ENCODE assay signal across 8 cellular contexts in genomic region chrX:13013353-13014110, GRCh38. TPM values are rescaled to one million over a fixed set of nuclear protein-coding genes. Genes with fewer than 3 reads are reported as not detected.
DNase-seq lines count a peak whose midpoint lies in the region; ATAC-seq and TF ChIP-seq lines count a peak whose summit lies in the region.

No MANE protein-coding gene starts in this region.

- H3K27ac ChIP-seq in DND-41 (ENCODE audit: low read length) (peak overlapping the region; percentile 70), mesendoderm (ENCODE audit: low read depth, low read length) (peak overlapping the region; percentile 76), prostate gland (no peak overlapping the region)

- H4K5ac ChIP-seq in mesendoderm (ENCODE audit: low read length): no peak overlapping the region

- H3K36me3 Mint-ChIP-seq in activated CD4-positive, alpha-beta memory T cell treated with anti-CD3 and anti-CD28 coated beads, Interleukin-2, amount 10 ng/mL, durations not matched to agents 7 days and 5 days (ENCODE audit: low read depth): peaks cover 6% of the 10 kb centered on the region

- H4K8ac ChIP-seq in mesendoderm (ENCODE audit: low read depth, low read length): no peak overlapping the region

- H3K56ac ChIP-seq in mesendoderm (ENCODE audit: low read length): peak overlapping the region; percentile 60

- H3K27me3 ChIP-seq in DND-41 (ENCODE audit: insufficient read depth, low read length, poor library complexity): no peaks in the 10 kb centered on the region
- H3K27me3 ChIP-seq in mesendoderm (ENCODE audit: insufficient read depth, low read length, poor library complexity): no peaks in the 10 kb centered on the region
- no peaks in the 10 kb centered on the region for H3K27me3 ChIP-seq in prostate gland (replicated peaks; ENCODE audit: insufficient read depth)

- H3K4ac ChIP-seq in mesendoderm (ENCODE audit: low read depth, low read length): peak overlapping the region; percentile 36

- H2AK5ac ChIP-seq in mesendoderm (ENCODE audit: low read length): no peak overlapping the region

- ATAC-seq in DND-41 (ENCODE audit: insufficient read depth, low read depth): peak; percentile 72; the same call in 2 of the 3 replicates
- ATAC-seq in GM19463 (IDR thresholded peaks at IDR 0.05; ENCODE audit: unreplicated experiment): peak; percentile 76
- peak; percentile 84 for ATAC-seq in HG03521 (IDR thresholded peaks at IDR 0.05; ENCODE audit: unreplicated experiment)

- no peaks in the 10 kb centered on the region for H3K9me3 Mint-ChIP-seq in activated CD4-positive, alpha-beta memory T cell treated with anti-CD3 and anti-CD28 coated beads, Interleukin-2, amount 10 ng/mL, durations not matched to agents 7 days and 5 days

- no peak overlapping the region for H3K23ac ChIP-seq in mesendoderm (ENCODE audit: low read length)

- H3K9me3 ChIP-seq in DND-41 (ENCODE audit: insufficient read depth, low read length, severe bottlenecking) (no peaks in the 10 kb centered on the region), prostate gland (no peaks in the 10 kb centered on the region)

- H3K4me1 ChIP-seq in DND-41 (ENCODE audit: insufficient read depth, low read length): peaks cover 20% of the 10 kb centered on the region
- peaks cover 7% of the 10 kb centered on the region for H3K4me1 ChIP-seq in mesendoderm (ENCODE audit: control insufficient read depth, low read depth, low read length)
- H3K4me1 ChIP-seq in prostate gland (replicated peaks): no peaks in the 10 kb centered on the region

- H3K27me3 Mint-ChIP-seq in activated CD4-positive, alpha-beta memory T cell treated with anti-CD3 and anti-CD28 coated beads, Interleukin-2, amount 10 ng/mL, durations not matched to agents 7 days and 5 days: no peaks in the 10 kb centered on the region

- TF ChIP-seq POLR2A in prostate gland (IDR thresholded peaks at IDR 0.05): no peak

- DNase-seq in DND-41: no peak
- no peak for DNase-seq in activated CD4-positive, alpha-beta memory T cell treated with anti-CD3 and anti-CD28 coated beads, Interleukin-2, amount 10 ng/mL, durations not matched to agents 7 days and 5 days
- peak; percentile 56 for DNase-seq in mesendoderm
- DNase-seq in activated effector memory CD4-positive, alpha-beta T cell treated with anti-CD3 and anti-CD28 coated beads, Interleukin-2, amount 50 U/mL, for 16 hours: no peak
- no peak for DNase-seq in prostate gland (ENCODE audit: low spot score)
- no peak for DNase-seq in NCI-H446 (lab: John Stamatoyannopoulos, UW)

- H3K18ac ChIP-seq in mesendoderm (ENCODE audit: low read length): peak overlapping the region; percentile 51

- H3K4me2 ChIP-seq in DND-41 (ENCODE audit: insufficient read depth, low read length) (no peak overlapping the region), mesendoderm (ENCODE audit: low read length) (no peak overlapping the region)

- H3K27ac Mint-ChIP-seq in activated CD4-positive, alpha-beta memory T cell treated with anti-CD3 and anti-CD28 coated beads, Interleukin-2, amount 10 ng/mL, durations not matched to agents 7 days and 5 days: peak overlapping the region; percentile 84

- intact Hi-C loops in prostate gland (cut with DNase I): no loop called here

- WGBS in mesendoderm (ENCODE audit: extremely low coverage, insufficient coverage, low lambda C conversion rate): no CpG with 5 or more reads among the region's 8 CpGs
- 47% methylated on average over 8 of the region's 8 CpGs for WGBS in prostate gland

- peak overlapping the region; percentile 30 for H2BK5ac ChIP-seq in mesendoderm (ENCODE audit: low read length)

- H3K4me3 ChIP-seq in DND-41 (ENCODE audit: low read depth in 1 of 2, low read length in 2 of 2) (no peak overlapping the region), mesendoderm (ENCODE audit: low read length) (no peak overlapping the region), prostate gland (no peak overlapping the region)

- CTCF ChIA-PET in activated CD4-positive, alpha-beta memory T cell treated with anti-CD3 and anti-CD28 coated beads, Interleukin-2, amount 10 ng/mL, durations not matched to agents 7 days and 5 days (lab: Charles Lee): interaction anchor here (0.9 to 1.6 kb wide), 5 partner anchors 10 to 78 kb away, joined by 3 to 11 read pairs (median 5); no protein-coding TSS in a partner anchor

- peak overlapping the region; percentile 72 for H2AFZ ChIP-seq in DND-41 (ENCODE audit: low read depth, low read length)

- H3K79me1 ChIP-seq in mesendoderm (ENCODE audit: low read length): no peaks in the 10 kb centered on the region

- no peaks in the 10 kb centered on the region for H3K36me3 ChIP-seq in DND-41 (ENCODE audit: insufficient read depth, low read length)
- no peaks in the 10 kb centered on the region for H3K36me3 ChIP-seq in mesendoderm (ENCODE audit: control insufficient read depth, insufficient read depth, low read length)
- no peaks in the 10 kb centered on the region for H3K36me3 ChIP-seq in prostate gland

- POLR2A ChIA-PET in activated CD4-positive, alpha-beta memory T cell treated with anti-CD3 and anti-CD28 coated beads, Interleukin-2, amount 10 ng/mL, durations not matched to agents 7 days and 5 days (lab: Charles Lee): interaction anchor here (0.6 to 20.8 kb wide), 21 partner anchors 8 to 721 kb away, joined by 3 to 693 read pairs (median 4); partner anchors contain the start of genes FAM9C, OFD1, TMSB4X and TRAPPC2

- H2BK15ac ChIP-seq in mesendoderm (replicated peaks; ENCODE audit: low read depth): no peak overlapping the region

- no peak overlapping the region; the same call in 1 of the 2 replicates for H3K9ac ChIP-seq in DND-41 (ENCODE audit: low read depth, low read length)
- H3K9ac ChIP-seq in mesendoderm (ENCODE audit: low read length): no peak overlapping the region

- peak overlapping the region; percentile 6 for H3K4me3 Mint-ChIP-seq in activated CD4-positive, alpha-beta memory T cell treated with anti-CD3 and anti-CD28 coated beads, Interleukin-2, amount 10 ng/mL, durations not matched to agents 7 days and 5 days

- no peaks in the 10 kb centered on the region for H4K20me1 ChIP-seq in DND-41 (ENCODE audit: insufficient read depth, low read length)

- H3K79me2 ChIP-seq in DND-41 (ENCODE audit: insufficient read depth, low read length) (no peaks in the 10 kb centered on the region), mesendoderm (ENCODE audit: control insufficient read depth, insufficient read depth, low read length) (no peaks in the 10 kb centered on the region)

- no peak for TF ChIP-seq CTCF in DND-41 (IDR thresholded peaks at IDR 0.05; ENCODE audit: borderline replicate concordance, extremely low read depth, low read length, poor library complexity, severe bottlenecking)
- TF ChIP-seq CTCF in prostate gland (IDR thresholded peaks at IDR 0.05): no peak

- peaks cover 66% of the 10 kb centered on the region for H3K4me1 Mint-ChIP-seq in activated CD4-positive, alpha-beta memory T cell treated with anti-CD3 and anti-CD28 coated beads, Interleukin-2, amount 10 ng/mL, durations not matched to agents 7 days and 5 days

- no peak overlapping the region for H2BK120ac ChIP-seq in mesendoderm (ENCODE audit: low read depth, low read length)

RNA-seq across cellular contexts. Expression of gene FAM9C, which starts 30.9 kb away (rescaled TPM):
- not detected for total RNA-seq in activated CD4-positive, alpha-beta memory T cell treated with anti-CD3 and anti-CD28 coated beads, Interleukin-2, amount 10 ng/mL, durations not matched to agents 7 days and 5 days
- polyA plus RNA-seq in mesendoderm (2013, experiment 1 of 2): 0.21 TPM
- 0.20 TPM for polyA plus RNA-seq in mesendoderm (2013, experiment 2 of 2)
- total RNA-seq in prostate gland: 1 to 10 TPM in 1 of 2 donors, not detected in 1; 6.5 TPM

RNA-seq across cellular contexts. Expression of gene TMSB4X, which starts 38.6 kb away (rescaled TPM):
- total RNA-seq in activated CD4-positive, alpha-beta memory T cell treated with anti-CD3 and anti-CD28 coated beads, Interleukin-2, amount 10 ng/mL, durations not matched to agents 7 days and 5 days: over 10,000 TPM; 10,813 to 11,021 TPM
- polyA plus RNA-seq in mesendoderm (2013, experiment 1 of 2): 3,955 TPM
- polyA plus RNA-seq in mesendoderm (2013, experiment 2 of 2): 4,083 TPM
- total RNA-seq in prostate gland: 1,000 to 10,000 TPM; 1,116 to 1,330 TPM

Comparison
In these comparisons a context has a peak if more than half of its experiments do, and no peak if none do; other contexts are left out.
1. H3K27ac ChIP-seq: peak in DND-41 (single experiment) and mesendoderm (single experiment); none in prostate gland (0 of 2).
2. RNA of gene TMSB4X, which starts 38.6 kb away (total RNA-seq): 10,813 to 11,021 TPM in activated CD4-positive, alpha-beta memory T cell treated with anti-CD3 and anti-CD28 coated beads, Interleukin-2, amount 10 ng/mL, durations not matched to agents 7 days and 5 days; 1,116 to 1,330 TPM in prostate gland; every median in the first group is over 4 times any median in the second.
3. Peak in every context shown above with its lines, with median percentiles within 50 percentile points of each other: ATAC-seq.